In the genomic region with DNA sequence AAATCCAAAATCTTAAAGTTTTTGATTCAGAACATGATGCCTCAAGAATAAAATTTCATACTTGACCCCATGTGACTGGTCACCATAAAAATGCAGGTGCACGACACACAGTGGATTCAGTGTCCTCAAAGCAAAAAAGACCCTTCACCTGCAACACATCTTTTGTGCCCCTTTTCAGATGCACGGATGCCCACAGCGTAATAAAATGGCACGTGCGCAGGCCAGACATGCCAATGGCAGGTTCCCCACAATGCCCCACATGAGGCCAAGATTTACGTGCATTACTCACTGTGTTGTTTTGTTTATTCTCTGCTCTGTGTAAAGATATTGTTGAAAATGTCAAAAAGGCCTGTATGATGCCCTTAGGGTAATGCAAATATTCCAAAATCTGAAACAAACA, we compare ENCODE assay signal across 43 cellular contexts. TPM values are rescaled to one million over a fixed set of nuclear protein-coding genes. Genes with fewer than 3 reads are reported as not detected.
"Had no signal": no experiment of that assay in that cellular context is flagged by ENCODE, and none has a peak within 500 bp of the region (broad histone marks: within the 10 kb centered on the region; RNA-seq: fewer than 3 reads in every experiment).

No MANE protein-coding gene starts in this region.

- H3K27me3 Mint-ChIP-seq: activated naive CD8-positive, alpha-beta T cell; activated naive CD8-positive, alpha-beta T cell treated with anti-CD3 and anti-CD28 coated beads for 36 hours; activated naive CD8-positive, alpha-beta T cell treated with anti-CD3 and anti-CD28 coated beads, Interleukin-2, amount 50 U/mL, for 24 hours; activated T-cell treated with anti-CD3 and anti-CD28 coated beads, Interleukin-2, amount 50 U/mL, for 24 hours; activated T-helper 17 cell treated with anti-CD3 and anti-CD28 coated beads, Interleukin-2, amount 50 U/mL, for 72 hours had no signal

- H3K4me1 Mint-ChIP-seq: activated naive CD4-positive, alpha-beta T cell treated with anti-CD3 and anti-CD28 coated beads, Interleukin-2, amount 10 ng/mL, durations not matched to agents 7 days and 5 days; activated naive CD4-positive, alpha-beta T cell treated with anti-CD3 and anti-CD28 coated beads, Interleukin-2, amount 50 U/mL, for 24 hours; activated naive CD8-positive, alpha-beta T cell treated with anti-CD3 and anti-CD28 coated beads for 36 hours; activated naive CD8-positive, alpha-beta T cell treated with anti-CD3 and anti-CD28 coated beads, Interleukin-2, amount 10 ng/mL, durations not matched to agents 7 days and 5 days; activated naive CD8-positive, alpha-beta T cell treated with anti-CD3 and anti-CD28 coated beads, Interleukin-2, amount 50 U/mL, for 24 hours; activated T-helper 17 cell treated with anti-CD3 and anti-CD28 coated beads, Interleukin-2, amount 50 U/mL, for 72 hours; central memory CD8-positive, alpha-beta T cell had no signal

- H3K4me3 ChIP-seq: adrenal gland, ascending aorta, body of pancreas, breast epithelium, cardiac muscle cell had no signal

- ATAC-seq: activated naive CD4-positive, alpha-beta T cell treated with anti-CD3 and anti-CD28 coated beads, Interleukin-2, amount 50 U/mL, for 72 hours; activated naive CD8-positive, alpha-beta T cell treated with anti-CD3 and anti-CD28 coated beads, Interleukin-2, amount 50 U/mL, for 24 hours; activated T-cell treated with anti-CD3 and anti-CD28 coated beads, Interleukin-2, amount 50 U/mL, for 4 hours; activated T-cell treated with anti-CD3 and anti-CD28 coated beads, Interleukin-2, amount 50 U/mL, for 72 hours; activated T-helper 17 cell treated with anti-CD3 and anti-CD28 coated beads, Interleukin-2, amount 50 U/mL, for 72 hours; body of pancreas had no signal

- H3K36me3 Mint-ChIP-seq: activated naive CD4-positive, alpha-beta T cell treated with anti-CD3 and anti-CD28 coated beads, Interleukin-2, amount 10 ng/mL, durations not matched to agents 7 days and 5 days; activated naive CD4-positive, alpha-beta T cell treated with anti-CD3 and anti-CD28 coated beads, Interleukin-2, amount 50 U/mL, for 24 hours; activated naive CD4-positive, alpha-beta T cell treated with anti-CD3 and anti-CD28 coated beads, Interleukin-2, amount 50 U/mL, for 72 hours; activated naive CD8-positive, alpha-beta T cell; activated naive CD8-positive, alpha-beta T cell treated with anti-CD3 and anti-CD28 coated beads for 36 hours; activated naive CD8-positive, alpha-beta T cell treated with anti-CD3 and anti-CD28 coated beads, Interleukin-2, amount 10 ng/mL, durations not matched to agents 7 days and 5 days; brain had no signal

- H3K4me3 Mint-ChIP-seq: activated naive CD4-positive, alpha-beta T cell treated with anti-CD3 and anti-CD28 coated beads for 36 hours; activated naive CD4-positive, alpha-beta T cell treated with anti-CD3 and anti-CD28 coated beads, Interleukin-2, amount 10 ng/mL, durations not matched to agents 7 days and 5 days; activated naive CD4-positive, alpha-beta T cell treated with anti-CD3 and anti-CD28 coated beads, Interleukin-2, amount 50 U/mL, for 24 hours; activated naive CD8-positive, alpha-beta T cell; activated naive CD8-positive, alpha-beta T cell treated with anti-CD3 and anti-CD28 coated beads for 36 hours; activated naive CD8-positive, alpha-beta T cell treated with anti-CD3 and anti-CD28 coated beads, Interleukin-2, amount 10 ng/mL, durations not matched to agents 7 days and 5 days; activated naive CD8-positive, alpha-beta T cell treated with anti-CD3 and anti-CD28 coated beads, Interleukin-2, amount 50 U/mL, for 24 hours; activated T-cell treated with anti-CD3 and anti-CD28 coated beads, Interleukin-2, amount 50 U/mL, for 24 hours; activated T-cell treated with anti-CD3 and anti-CD28 coated beads, Interleukin-2, amount 50 U/mL, for 4 hours; activated T-cell treated with anti-CD3 and anti-CD28 coated beads, Interleukin-2, amount 50 U/mL, for 72 hours; activated T-helper 1 cell treated with anti-CD3 and anti-CD28 coated beads, Interleukin-12 subunit alpha, Interleukin-12 subunit beta, Interleukin-2, Interleukin-4 antibody, amounts not matched to agents 30 ng/mL and 10 ng/mL and 1 ng/mL, durations not matched to agents 14 hours and 24 hours and 36 hours; activated T-helper 17 cell treated with anti-CD3 and anti-CD28 coated beads, Interleukin-2, amount 50 U/mL, for 72 hours; brain; central memory CD8-positive, alpha-beta T cell had no signal

- H3K27ac ChIP-seq: adrenal gland, ascending aorta, body of pancreas, brain microvascular endothelial cell, breast epithelium, cardiac muscle cell had no signal

- H3K9me3 ChIP-seq: adrenal gland, ascending aorta, body of pancreas, breast epithelium had no signal

- DNase-seq: activated effector memory CD4-positive, alpha-beta T cell treated with anti-CD3 and anti-CD28 coated beads, Interleukin-2, amount 50 U/mL, for 16 hours; activated effector memory CD4-positive, alpha-beta T cell treated with Interleukin-2 at 50 U/mL for 16 hours; activated gamma-delta T cell; activated gamma-delta T cell treated with Interleukin-2 at 50 U/mL for 16 hours; activated naive CD4-positive, alpha-beta T cell; activated naive CD4-positive, alpha-beta T cell treated with anti-CD3 and anti-CD28 coated beads for 36 hours; activated naive CD4-positive, alpha-beta T cell treated with anti-CD3 and anti-CD28 coated beads, Interleukin-2, amount 10 ng/mL, durations not matched to agents 7 days and 5 days; activated naive CD4-positive, alpha-beta T cell treated with anti-CD3 and anti-CD28 coated beads, Interleukin-2, amount 50 U/mL, for 16 hours; activated naive CD4-positive, alpha-beta T cell treated with Interleukin-2 at 50 U/mL for 16 hours; activated naive CD8-positive, alpha-beta T cell treated with anti-CD3 and anti-CD28 coated beads for 36 hours; activated naive CD8-positive, alpha-beta T cell treated with anti-CD3 and anti-CD28 coated beads, Interleukin-2, amount 10 ng/mL, durations not matched to agents 7 days and 5 days; activated naive CD8-positive, alpha-beta T cell treated with anti-CD3 and anti-CD28 coated beads, Interleukin-2, amount 50 U/mL, for 24 hours; activated T-cell treated with anti-CD3 and anti-CD28 coated beads for 4 hours; activated T-cell treated with anti-CD3 and anti-CD28 coated beads, Interleukin-2, amount 50 U/mL, for 1 hour; activated T-cell treated with anti-CD3 and anti-CD28 coated beads, Interleukin-2, amount 50 U/mL, for 24 hours; activated T-cell treated with anti-CD3 and anti-CD28 coated beads, Interleukin-2, amount 50 U/mL, for 4 hours; activated T-cell treated with anti-CD3 and anti-CD28 coated beads, Interleukin-2, amount 50 U/mL, for 48 hours; activated T-cell treated with anti-CD3 and anti-CD28 coated beads, Interleukin-2, amount 50 U/mL, for 72 hours; adrenal gland; amniotic stem cell; amygdala; anterior cingulate cortex; aorta; body of pancreas; brain microvascular endothelial cell; caudate nucleus; central memory CD4-positive, alpha-beta T cell; cerebellar nuclear complex had no signal

- H3K9me3 Mint-ChIP-seq: activated naive CD4-positive, alpha-beta T cell treated with anti-CD3 and anti-CD28 coated beads for 36 hours; activated naive CD4-positive, alpha-beta T cell treated with anti-CD3 and anti-CD28 coated beads, Interleukin-2, amount 10 ng/mL, durations not matched to agents 7 days and 5 days; activated naive CD4-positive, alpha-beta T cell treated with anti-CD3 and anti-CD28 coated beads, Interleukin-2, amount 50 U/mL, for 24 hours; activated naive CD4-positive, alpha-beta T cell treated with anti-CD3 and anti-CD28 coated beads, Interleukin-2, amount 50 U/mL, for 72 hours; activated naive CD8-positive, alpha-beta T cell treated with anti-CD3 and anti-CD28 coated beads for 36 hours; activated naive CD8-positive, alpha-beta T cell treated with anti-CD3 and anti-CD28 coated beads, Interleukin-2, amount 10 ng/mL, durations not matched to agents 7 days and 5 days; activated naive CD8-positive, alpha-beta T cell treated with anti-CD3 and anti-CD28 coated beads, Interleukin-2, amount 50 U/mL, for 24 hours; activated T-cell treated with anti-CD3 and anti-CD28 coated beads, Interleukin-2, amount 50 U/mL, for 24 hours; activated T-cell treated with anti-CD3 and anti-CD28 coated beads, Interleukin-2, amount 50 U/mL, for 4 hours; activated T-cell treated with anti-CD3 and anti-CD28 coated beads, Interleukin-2, amount 50 U/mL, for 72 hours; activated T-helper 1 cell treated with anti-CD3 and anti-CD28 coated beads, Interleukin-12 subunit alpha, Interleukin-12 subunit beta, Interleukin-2, Interleukin-4 antibody, amounts not matched to agents 30 ng/mL and 10 ng/mL and 1 ng/mL, durations not matched to agents 14 hours and 24 hours and 36 hours; activated T-helper 17 cell treated with anti-CD3 and anti-CD28 coated beads, Interleukin-2, amount 50 U/mL, for 72 hours; activated T-helper 2 cell treated with anti-CD3 and anti-CD28 coated beads, Interferon-gamma antibody, Interleukin-2, Interleukin-4, amounts not matched to agents 10 μg/mL and 5 μg/mL and 100 μg/mL, durations not matched to agents 14 hours and 24 hours and 36 hours; central memory CD8-positive, alpha-beta T cell had no signal

- H3K27me3 ChIP-seq: adrenal gland, ascending aorta, body of pancreas, brain microvascular endothelial cell, breast epithelium, cardiac muscle cell had no signal

- H3K4me1 ChIP-seq: adrenal gland, ascending aorta, body of pancreas, breast epithelium had no signal

- H3K36me3 ChIP-seq: adrenal gland, ascending aorta, brain microvascular endothelial cell, breast epithelium, cardiac muscle cell had no signal

- H3K27ac Mint-ChIP-seq: activated naive CD4-positive, alpha-beta T cell treated with anti-CD3 and anti-CD28 coated beads for 36 hours; activated naive CD4-positive, alpha-beta T cell treated with anti-CD3 and anti-CD28 coated beads, Interleukin-2, amount 10 ng/mL, durations not matched to agents 7 days and 5 days; activated naive CD4-positive, alpha-beta T cell treated with anti-CD3 and anti-CD28 coated beads, Interleukin-2, amount 50 U/mL, for 24 hours; activated naive CD4-positive, alpha-beta T cell treated with anti-CD3 and anti-CD28 coated beads, Interleukin-2, amount 50 U/mL, for 72 hours; activated naive CD8-positive, alpha-beta T cell; activated naive CD8-positive, alpha-beta T cell treated with anti-CD3 and anti-CD28 coated beads for 36 hours; activated naive CD8-positive, alpha-beta T cell treated with anti-CD3 and anti-CD28 coated beads, Interleukin-2, amount 10 ng/mL, durations not matched to agents 7 days and 5 days; activated naive CD8-positive, alpha-beta T cell treated with anti-CD3 and anti-CD28 coated beads, Interleukin-2, amount 50 U/mL, for 24 hours; activated T-cell treated with anti-CD3 and anti-CD28 coated beads, Interleukin-2, amount 50 U/mL, for 24 hours; activated T-cell treated with anti-CD3 and anti-CD28 coated beads, Interleukin-2, amount 50 U/mL, for 72 hours; activated T-helper 1 cell treated with anti-CD3 and anti-CD28 coated beads, Interleukin-12 subunit alpha, Interleukin-12 subunit beta, Interleukin-2, Interleukin-4 antibody, amounts not matched to agents 30 ng/mL and 10 ng/mL and 1 ng/mL, durations not matched to agents 14 hours and 24 hours and 36 hours; activated T-helper 17 cell treated with anti-CD3 and anti-CD28 coated beads, Interleukin-2, amount 50 U/mL, for 72 hours; activated T-helper 2 cell treated with anti-CD3 and anti-CD28 coated beads, Interferon-gamma antibody, Interleukin-2, Interleukin-4, amounts not matched to agents 10 μg/mL and 5 μg/mL and 100 μg/mL, durations not matched to agents 14 hours and 24 hours and 36 hours had no signal

- FAIRE-seq: astrocyte, bronchial epithelial cell had no signal

RNA-seq across cellular contexts. Expression of gene KCNA10, which starts 9.3 kb away (rescaled TPM):
- total RNA-seq: activated naive CD4-positive, alpha-beta T cell treated with anti-CD3 and anti-CD28 coated beads for 36 hours; activated naive CD4-positive, alpha-beta T cell treated with anti-CD3 and anti-CD28 coated beads, Interleukin-2, amount 50 U/mL, for 72 hours; activated naive CD8-positive, alpha-beta T cell treated with anti-CD3 and anti-CD28 coated beads for 36 hours; activated naive CD8-positive, alpha-beta T cell treated with anti-CD3 and anti-CD28 coated beads, Interleukin-2, amount 10 ng/mL, durations not matched to agents 7 days and 5 days; activated T-cell treated with anti-CD3 and anti-CD28 coated beads, Interleukin-2, amount 50 U/mL, for 4 hours; activated T-cell treated with anti-CD3 and anti-CD28 coated beads, Interleukin-2, amount 50 U/mL, for 72 hours; activated T-helper 1 cell treated with anti-CD3 and anti-CD28 coated beads, Interleukin-12 subunit alpha, Interleukin-12 subunit beta, Interleukin-2, Interleukin-4 antibody, amounts not matched to agents 30 ng/mL and 10 ng/mL and 1 ng/mL, durations not matched to agents 14 hours and 24 hours and 36 hours; activated T-helper 17 cell treated with anti-CD3 and anti-CD28 coated beads, Interleukin-2, amount 50 U/mL, for 72 hours; activated T-helper 2 cell treated with anti-CD3 and anti-CD28 coated beads, Interferon-gamma antibody, Interleukin-2, Interleukin-4, amounts not matched to agents 10 μg/mL and 5 μg/mL and 100 μg/mL, durations not matched to agents 14 hours and 24 hours and 36 hours; adrenal gland; aorta; ascending aorta; astrocyte; body of pancreas; breast epithelium; bronchial epithelial cell; cardiac muscle cell; cardiac septum had no signal
- polyA plus RNA-seq: adipose tissue, adrenal gland, aorta, cardiac muscle cell had no signal

RNA-seq across cellular contexts. Expression of gene PROK1, which starts 58.7 kb away (rescaled TPM):
- total RNA-seq: activated naive CD4-positive, alpha-beta T cell treated with anti-CD3 and anti-CD28 coated beads for 36 hours; activated naive CD4-positive, alpha-beta T cell treated with anti-CD3 and anti-CD28 coated beads, Interleukin-2, amount 50 U/mL, for 72 hours; activated naive CD8-positive, alpha-beta T cell treated with anti-CD3 and anti-CD28 coated beads for 36 hours; activated naive CD8-positive, alpha-beta T cell treated with anti-CD3 and anti-CD28 coated beads, Interleukin-2, amount 10 ng/mL, durations not matched to agents 7 days and 5 days; activated T-cell treated with anti-CD3 and anti-CD28 coated beads, Interleukin-2, amount 50 U/mL, for 4 hours; activated T-helper 1 cell treated with anti-CD3 and anti-CD28 coated beads, Interleukin-12 subunit alpha, Interleukin-12 subunit beta, Interleukin-2, Interleukin-4 antibody, amounts not matched to agents 30 ng/mL and 10 ng/mL and 1 ng/mL, durations not matched to agents 14 hours and 24 hours and 36 hours; activated T-helper 17 cell treated with anti-CD3 and anti-CD28 coated beads, Interleukin-2, amount 50 U/mL, for 72 hours; activated T-helper 2 cell treated with anti-CD3 and anti-CD28 coated beads, Interferon-gamma antibody, Interleukin-2, Interleukin-4, amounts not matched to agents 10 μg/mL and 5 μg/mL and 100 μg/mL, durations not matched to agents 14 hours and 24 hours and 36 hours; ascending aorta; astrocyte; bronchial epithelial cell had no signal
- polyA plus RNA-seq: cardiac muscle cell had no signal
